Comparison of ENCODE assay signal across 1 cellular context in the genomic region with DNA sequence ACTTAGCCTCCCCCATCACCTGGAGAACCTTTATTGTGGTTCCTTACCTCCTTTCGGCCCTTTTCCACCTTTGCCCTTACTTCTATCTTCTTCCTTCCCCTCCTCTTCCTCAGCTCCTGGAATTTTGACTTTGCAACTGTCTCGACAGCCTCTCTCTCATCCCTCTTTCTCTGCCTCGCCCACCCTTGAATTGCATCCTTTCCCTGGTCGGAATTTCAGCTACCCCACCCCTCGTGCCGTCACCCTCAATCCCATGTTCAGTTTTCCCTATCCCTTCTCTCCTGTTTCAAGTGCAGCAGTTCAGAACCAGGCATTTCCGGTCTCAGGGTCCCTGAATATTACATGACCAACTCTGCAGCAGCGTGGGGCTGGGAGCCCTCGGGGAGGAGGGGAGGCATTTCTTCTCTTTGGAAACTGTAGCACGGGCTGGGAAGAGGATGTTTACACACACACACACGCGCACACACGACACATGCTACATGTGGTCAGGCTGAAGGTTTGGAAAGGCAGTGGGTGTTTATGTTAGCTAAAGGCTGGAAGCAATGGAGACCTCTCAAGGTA.
A peak's percentile ranks its signal among the peaks of the same experiment; 100 is the strongest.
TF ChIP-seq lines count a peak whose summit lies in the region.

No MANE protein-coding gene starts in this region.

TF ChIP-seq in HEK293, 187 proteins besides CTCF, POLR2A, EP300 and RAD21 (continued from another document):
- TF ChIP-seq, protein P1, sequence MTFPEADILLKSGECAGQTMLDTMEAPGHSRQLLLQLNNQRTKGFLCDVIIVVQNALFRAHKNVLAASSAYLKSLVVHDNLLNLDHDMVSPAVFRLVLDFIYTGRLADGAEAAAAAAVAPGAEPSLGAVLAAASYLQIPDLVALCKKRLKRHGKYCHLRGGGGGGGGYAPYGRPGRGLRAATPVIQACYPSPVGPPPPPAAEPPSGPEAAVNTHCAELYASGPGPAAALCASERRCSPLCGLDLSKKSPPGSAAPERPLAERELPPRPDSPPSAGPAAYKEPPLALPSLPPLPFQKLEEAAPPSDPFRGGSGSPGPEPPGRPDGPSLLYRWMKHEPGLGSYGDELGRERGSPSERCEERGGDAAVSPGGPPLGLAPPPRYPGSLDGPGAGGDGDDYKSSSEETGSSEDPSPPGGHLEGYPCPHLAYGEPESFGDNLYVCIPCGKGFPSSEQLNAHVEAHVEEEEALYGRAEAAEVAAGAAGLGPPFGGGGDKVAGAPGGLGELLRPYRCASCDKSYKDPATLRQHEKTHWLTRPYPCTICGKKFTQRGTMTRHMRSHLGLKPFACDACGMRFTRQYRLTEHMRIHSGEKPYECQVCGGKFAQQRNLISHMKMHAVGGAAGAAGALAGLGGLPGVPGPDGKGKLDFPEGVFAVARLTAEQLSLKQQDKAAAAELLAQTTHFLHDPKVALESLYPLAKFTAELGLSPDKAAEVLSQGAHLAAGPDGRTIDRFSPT (tag by site-specific recombination; IDR thresholded peaks at IDR 0.05), result peak; percentile 13; the same call in 1 of the 2 replicates
- TF ChIP-seq, protein P2, sequence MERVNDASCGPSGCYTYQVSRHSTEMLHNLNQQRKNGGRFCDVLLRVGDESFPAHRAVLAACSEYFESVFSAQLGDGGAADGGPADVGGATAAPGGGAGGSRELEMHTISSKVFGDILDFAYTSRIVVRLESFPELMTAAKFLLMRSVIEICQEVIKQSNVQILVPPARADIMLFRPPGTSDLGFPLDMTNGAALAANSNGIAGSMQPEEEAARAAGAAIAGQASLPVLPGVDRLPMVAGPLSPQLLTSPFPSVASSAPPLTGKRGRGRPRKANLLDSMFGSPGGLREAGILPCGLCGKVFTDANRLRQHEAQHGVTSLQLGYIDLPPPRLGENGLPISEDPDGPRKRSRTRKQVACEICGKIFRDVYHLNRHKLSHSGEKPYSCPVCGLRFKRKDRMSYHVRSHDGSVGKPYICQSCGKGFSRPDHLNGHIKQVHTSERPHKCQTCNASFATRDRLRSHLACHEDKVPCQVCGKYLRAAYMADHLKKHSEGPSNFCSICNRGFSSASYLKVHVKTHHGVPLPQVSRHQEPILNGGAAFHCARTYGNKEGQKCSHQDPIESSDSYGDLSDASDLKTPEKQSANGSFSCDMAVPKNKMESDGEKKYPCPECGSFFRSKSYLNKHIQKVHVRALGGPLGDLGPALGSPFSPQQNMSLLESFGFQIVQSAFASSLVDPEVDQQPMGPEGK (tag by site-specific recombination; IDR thresholded peaks at IDR 0.05), result no peak
- TF ChIP-seq ZNF791 (tag by site-specific recombination; IDR thresholded peaks at IDR 0.05) (no peak), ZNF221 (tag by site-specific recombination; IDR thresholded peaks at IDR 0.05; ENCODE audit: borderline replicate concordance) (no peak), KLF1 (tag by site-specific recombination; IDR thresholded peaks at IDR 0.05) (peak; percentile 81), ZNF529 (tag by site-specific recombination; IDR thresholded peaks at IDR 0.05; ENCODE audit: insufficient replicate concordance) (no peak), ZNF23 (tag by site-specific recombination; IDR thresholded peaks at IDR 0.05; ENCODE audit: borderline replicate concordance) (no peak), IKZF3 (tag by site-specific recombination; IDR thresholded peaks at IDR 0.05) (peak; percentile 12; the same call in 1 of the 2 replicates), ZNF140 (tag by site-specific recombination; IDR thresholded peaks at IDR 0.05) (no peak), ZBTB17 (tag by site-specific recombination; IDR thresholded peaks at IDR 0.05) (peak; percentile 90), ZNF558 (tag by site-specific recombination; IDR thresholded peaks at IDR 0.05) (0 out of 2 replicates have a peak, but pooled peaks have one; percentile 15)
- TF ChIP-seq, protein P3, sequence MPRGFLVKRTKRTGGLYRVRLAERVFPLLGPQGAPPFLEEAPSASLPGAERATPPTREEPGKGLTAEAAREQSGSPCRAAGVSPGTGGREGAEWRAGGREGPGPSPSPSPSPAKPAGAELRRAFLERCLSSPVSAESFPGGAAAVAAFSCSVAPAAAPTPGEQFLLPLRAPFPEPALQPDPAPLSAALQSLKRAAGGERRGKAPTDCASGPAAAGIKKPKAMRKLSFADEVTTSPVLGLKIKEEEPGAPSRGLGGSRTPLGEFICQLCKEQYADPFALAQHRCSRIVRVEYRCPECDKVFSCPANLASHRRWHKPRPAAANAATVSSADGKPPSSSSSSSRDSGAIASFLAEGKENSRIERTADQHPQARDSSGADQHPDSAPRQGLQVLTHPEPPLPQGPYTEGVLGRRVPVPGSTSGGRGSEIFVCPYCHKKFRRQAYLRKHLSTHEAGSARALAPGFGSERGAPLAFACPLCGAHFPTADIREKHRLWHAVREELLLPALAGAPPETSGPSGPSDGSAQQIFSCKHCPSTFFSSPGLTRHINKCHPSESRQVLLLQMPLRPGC (tag by site-specific recombination; IDR thresholded peaks at IDR 0.05), result no peak
